In genomic region chr5:89850516-89850865, GRCh38 we compare ENCODE assay signal across 28 cellular contexts.
DNase-seq lines count a peak whose midpoint lies in the region; ATAC-seq, FAIRE-seq and TF ChIP-seq lines count a peak whose summit lies in the region.
"Had no signal": no experiment of that assay in that cellular context is flagged by ENCODE, and none has a peak within 500 bp of the region (broad histone marks: within the 10 kb centered on the region; RNA-seq: fewer than 3 reads in every experiment).

No MANE protein-coding gene starts in this region.

- 0 out of 2 replicates have a peak overlapping the region, but pooled peaks have one; percentile 69 for H2AFZ ChIP-seq in GM23338
- peak overlapping the region; percentile 75 for H2AFZ ChIP-seq in neuron (ENCODE audit: low read depth, low read length)
- H2AFZ ChIP-seq: GM23248 had no signal

- no peaks in the 10 kb centered on the region for H4K20me1 ChIP-seq in GM23338 (replicated peaks; ENCODE audit: insufficient read depth)
- H4K20me1 ChIP-seq: BLaER1 treated with 17β-estradiol and CSF1 and Interleukin-3, amounts not matched to agents 10 nM and 100 nM had no signal

- no peaks in the 10 kb centered on the region for H3K36me3 ChIP-seq in GM23338 (ENCODE audit: insufficient read depth)
- no peaks in the 10 kb centered on the region for H3K36me3 ChIP-seq in neuron (ENCODE audit: insufficient read depth, low read length)
- H3K36me3 ChIP-seq: adrenal gland; BLaER1 treated with 17β-estradiol and CSF1 and Interleukin-3, amounts not matched to agents 10 nM and 100 nM; gastroesophageal sphincter; uterus had no signal

- intact Hi-C loops in lower leg skin (cut with DNase I; ENCODE audit: low total_unique reads), result no loop called here

- no peaks in the 10 kb centered on the region for H3K9me2 ChIP-seq in GM23338 (ENCODE audit: insufficient read depth)

- no peak overlapping the region for H3K4me3 Mint-ChIP-seq in GM23338
- H3K4me3 Mint-ChIP-seq: activated CD4-positive, alpha-beta T cell treated with anti-CD3 and anti-CD28 coated beads for 36 hours; activated T-cell treated with anti-CD3 and anti-CD28 coated beads, Interleukin-2, amount 50 U/mL, for 24 hours; brain; stimulated activated naive CD8-positive, alpha-beta T cell treated with anti-CD3 and anti-CD28 coated beads, Interleukin-15, amount 100 ng/mL, for 72 hours; T-helper 2 cell treated with Interferon-gamma antibody and Interleukin-4, amounts not matched to agents 5 μg/mL and 100 μg/mL, for 36 hours had no signal

- no peak overlapping the region for H3K27ac Mint-ChIP-seq in GM23338
- H3K27ac Mint-ChIP-seq: activated CD4-positive, alpha-beta T cell treated with anti-CD3 and anti-CD28 coated beads for 36 hours; activated T-cell treated with anti-CD3 and anti-CD28 coated beads, Interleukin-2, amount 50 U/mL, for 24 hours; stimulated activated naive CD8-positive, alpha-beta T cell treated with anti-CD3 and anti-CD28 coated beads, Interleukin-15, amount 100 ng/mL, for 72 hours; T-helper 2 cell treated with Interferon-gamma antibody and Interleukin-4, amounts not matched to agents 5 μg/mL and 100 μg/mL, for 36 hours had no signal

- DNase-seq in GM23338 (ENCODE audit: low spot score) (no peak), GM19239 (ENCODE audit: insufficient read length, low spot score) (no peak), lower leg skin (ENCODE audit: low spot score in 2 of 2) (no peak)
- no peak for DNase-seq in stimulated activated CD4-positive, alpha-beta T cell treated with anti-CD3 and anti-CD28 coated beads, Interleukin-2, amount 100 ng/mL, for 48 hours
- DNase-seq in activated CD8-positive, alpha-beta memory T cell treated with anti-CD3 and anti-CD28 coated beads, Interleukin-2, amount 50 U/mL, for 48 hours, result no peak
- DNase-seq: activated CD4-positive, alpha-beta T cell treated with anti-CD3 and anti-CD28 coated beads for 36 hours; activated naive CD4-positive, alpha-beta T cell; activated T-cell treated with anti-CD3 and anti-CD28 coated beads, Interleukin-2, amount 50 U/mL, for 24 hours; adrenal gland; cerebellar nuclear complex; DMS53; NCI-H1417 treated with DMSO at 0.1 percent for 48 hours; NCI-H2107; NCI-H446 treated with DMSO at 0.1 percent for 48 hours; occipital lobe; stimulated activated naive CD8-positive, alpha-beta T cell treated with anti-CD3 and anti-CD28 coated beads, Interleukin-15, amount 100 ng/mL, for 72 hours; uterus had no signal

- TF ChIP-seq POLR2A in lower leg skin (IDR thresholded peaks at IDR 0.05), result no peak

- ATAC-seq in GM19023 (IDR thresholded peaks at IDR 0.05; ENCODE audit: unreplicated experiment) (peak; percentile 44), GM23338 (no peak), HG03565 (IDR thresholded peaks at IDR 0.05; ENCODE audit: unreplicated experiment) (peak; percentile 39)
- ATAC-seq: activated CD4-positive, alpha-beta T cell treated with anti-CD3 and anti-CD28 coated beads for 36 hours; gastroesophageal sphincter; left lobe of liver; stimulated activated naive CD8-positive, alpha-beta T cell treated with anti-CD3 and anti-CD28 coated beads, Interleukin-15, amount 100 ng/mL, for 72 hours had no signal

- H3F3A ChIP-seq in GM23338 (replicated peaks; ENCODE audit: low read depth), result no peaks in the 10 kb centered on the region

- H3K9me3 Mint-ChIP-seq in GM23338, result no peaks in the 10 kb centered on the region
- H3K9me3 Mint-ChIP-seq: activated T-cell treated with anti-CD3 and anti-CD28 coated beads, Interleukin-2, amount 50 U/mL, for 24 hours; brain; T-helper 2 cell treated with Interferon-gamma antibody and Interleukin-4, amounts not matched to agents 5 μg/mL and 100 μg/mL, for 36 hours had no signal

- H3K27me3 Mint-ChIP-seq in GM23338 (ENCODE audit: insufficient read depth, low read depth, poor library complexity), result no peaks in the 10 kb centered on the region
- H3K27me3 Mint-ChIP-seq: activated CD4-positive, alpha-beta T cell treated with anti-CD3 and anti-CD28 coated beads for 36 hours; activated T-cell treated with anti-CD3 and anti-CD28 coated beads, Interleukin-2, amount 50 U/mL, for 24 hours; brain; stimulated activated naive CD8-positive, alpha-beta T cell treated with anti-CD3 and anti-CD28 coated beads, Interleukin-15, amount 100 ng/mL, for 72 hours had no signal

- H3K79me2 ChIP-seq in GM23338 (replicated peaks; ENCODE audit: insufficient read depth), result no peaks in the 10 kb centered on the region

- H3K9me3 ChIP-seq in neuron (ENCODE audit: low read length), result no peaks in the 10 kb centered on the region
- H3K9me3 ChIP-seq: adrenal gland; BLaER1 treated with 17β-estradiol and CSF1 and Interleukin-3, amounts not matched to agents 10 nM and 100 nM; gastroesophageal sphincter; uterus had no signal

- no peak overlapping the region for H3K4me2 ChIP-seq in GM23338
- H3K4me2 ChIP-seq: BLaER1 treated with 17β-estradiol and CSF1 and Interleukin-3, amounts not matched to agents 10 nM and 100 nM had no signal

- FAIRE-seq in GM19239 (lab: Jason Lieb, UNC), result no peak
- FAIRE-seq: HTR-8/SVneo had no signal

- H3K27me3 ChIP-seq in GM23338 (ENCODE audit: insufficient read depth), result no peaks in the 10 kb centered on the region
- H3K27me3 ChIP-seq in neuron (ENCODE audit: insufficient read depth, low read length), result no peaks in the 10 kb centered on the region
- H3K27me3 ChIP-seq: adrenal gland; BLaER1 treated with 17β-estradiol and CSF1 and Interleukin-3, amounts not matched to agents 10 nM and 100 nM; gastroesophageal sphincter; uterus had no signal

- no peaks in the 10 kb centered on the region for H3K36me3 Mint-ChIP-seq in GM23338 (ENCODE audit: low read depth)
- H3K36me3 Mint-ChIP-seq: brain had no signal

- H3K4me1 Mint-ChIP-seq in GM23338, result peaks cover 27% of the 10 kb centered on the region
- H3K4me1 Mint-ChIP-seq: activated CD4-positive, alpha-beta T cell treated with anti-CD3 and anti-CD28 coated beads for 36 hours; stimulated activated naive CD8-positive, alpha-beta T cell treated with anti-CD3 and anti-CD28 coated beads, Interleukin-15, amount 100 ng/mL, for 72 hours had no signal

- H3K4me1 ChIP-seq in GM23338 (ENCODE audit: insufficient read depth) (peaks cover 12% of the 10 kb centered on the region), neuron (ENCODE audit: insufficient read depth, low read length) (peaks cover 13% of the 10 kb centered on the region)
- H3K4me1 ChIP-seq: adrenal gland; BLaER1 treated with 17β-estradiol and CSF1 and Interleukin-3, amounts not matched to agents 10 nM and 100 nM; uterus had no signal

- H3K4me3 ChIP-seq in GM23338, result no peak overlapping the region
- H3K4me3 ChIP-seq in neuron (ENCODE audit: low read length), result no peak overlapping the region
- no peak overlapping the region for H3K4me3 ChIP-seq in lower leg skin (ENCODE audit: low read depth, poor library complexity, severe bottlenecking)
- H3K4me3 ChIP-seq: adrenal gland; BLaER1 treated with 17β-estradiol and CSF1 and Interleukin-3, amounts not matched to agents 10 nM and 100 nM; gastroesophageal sphincter; GM23248; uterus had no signal

- no peak overlapping the region for H3K27ac ChIP-seq in GM23338 (ENCODE audit: low read depth)
- H3K27ac ChIP-seq: adrenal gland; BLaER1 treated with 17β-estradiol and CSF1 and Interleukin-3, amounts not matched to agents 10 nM and 100 nM; gastroesophageal sphincter; GM23248; KMS-11; uterus had no signal

- no peak for TF ChIP-seq CTCF in GM23338 (conservative IDR thresholded peaks at IDR 0.05; ENCODE audit: low read depth in 2 of 2)
- TF ChIP-seq CTCF in lower leg skin (IDR thresholded peaks at IDR 0.05), result no peak

TF ChIP-seq in GM23338, 12 proteins besides CTCF, POLR2A, EP300 and RAD21 (continues in another document):
- no peak for TF ChIP-seq ZNF331 (CRISPR knock-in tag; IDR thresholded peaks at IDR 0.05; ENCODE audit: low read depth)
